Comparison of ENCODE assay signal across 1 cellular context in the genomic region with DNA sequence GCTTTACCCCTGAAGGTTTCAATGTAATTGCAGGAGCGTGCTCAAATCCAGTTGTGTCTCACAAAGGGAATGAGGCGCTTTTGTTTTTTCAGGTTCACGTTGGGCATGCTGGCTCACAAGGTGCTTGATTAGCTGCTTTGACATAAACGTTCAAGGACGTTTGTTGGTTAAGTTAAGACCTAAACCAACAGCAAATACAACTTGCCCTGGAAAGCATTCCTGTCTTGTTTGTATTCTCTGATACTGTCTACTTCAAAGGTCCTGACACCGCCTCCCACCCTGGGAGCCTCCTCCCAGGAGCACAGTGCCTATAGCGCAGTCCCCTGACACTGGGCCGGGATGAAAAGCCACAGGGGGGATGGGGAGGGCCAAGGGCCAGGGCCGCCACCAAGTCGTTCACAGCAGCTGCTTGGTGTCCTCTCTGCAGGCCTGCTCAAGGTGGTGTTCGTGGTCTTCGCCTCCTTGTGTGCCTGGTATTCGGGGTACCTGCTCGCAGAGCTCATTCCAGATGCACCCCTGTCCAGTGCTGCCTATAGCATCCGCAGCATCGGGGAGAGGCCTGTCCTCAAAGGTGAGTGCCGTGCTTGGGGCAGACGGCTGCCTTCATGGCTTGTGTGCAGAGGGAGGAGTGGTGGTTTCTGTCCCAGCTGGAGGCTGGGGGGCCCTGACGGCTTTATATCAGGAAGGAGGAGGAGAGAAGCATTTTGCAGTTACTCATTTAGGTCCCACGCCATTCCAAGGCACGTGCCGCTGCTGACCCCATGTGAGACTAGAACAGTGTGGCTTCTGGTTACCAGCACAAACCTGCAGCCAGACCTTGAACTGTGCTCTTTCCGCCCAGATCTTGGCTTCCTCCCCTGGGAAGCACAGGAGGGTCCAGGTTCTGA.
TF ChIP-seq lines count a peak whose summit lies in the region.

No MANE protein-coding gene starts in this region.

TF ChIP-seq in HepG2, 621 proteins besides CTCF, POLR2A, EP300 and RAD21 (continued from another document and continues in another):
- TF ChIP-seq, protein P1, sequence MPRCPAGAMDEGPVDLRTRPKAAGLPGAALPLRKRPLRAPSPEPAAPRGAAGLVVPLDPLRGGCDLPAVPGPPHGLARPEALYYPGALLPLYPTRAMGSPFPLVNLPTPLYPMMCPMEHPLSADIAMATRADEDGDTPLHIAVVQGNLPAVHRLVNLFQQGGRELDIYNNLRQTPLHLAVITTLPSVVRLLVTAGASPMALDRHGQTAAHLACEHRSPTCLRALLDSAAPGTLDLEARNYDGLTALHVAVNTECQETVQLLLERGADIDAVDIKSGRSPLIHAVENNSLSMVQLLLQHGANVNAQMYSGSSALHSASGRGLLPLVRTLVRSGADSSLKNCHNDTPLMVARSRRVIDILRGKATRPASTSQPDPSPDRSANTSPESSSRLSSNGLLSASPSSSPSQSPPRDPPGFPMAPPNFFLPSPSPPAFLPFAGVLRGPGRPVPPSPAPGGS (CRISPR knock-in tag; IDR thresholded peaks at IDR 0.05), result no peak
- no peak for TF ChIP-seq SP1 (IDR thresholded peaks at IDR 0.05)
- peak; percentile 56; the same call in 1 of the 2 replicates for TF ChIP-seq SP1 (CRISPR knock-in tag; IDR thresholded peaks at IDR 0.05)
- TF ChIP-seq U2AF1 (optimal IDR thresholded peaks at IDR 0.05; ENCODE audit: low read depth, low read length), result no peak
- TF ChIP-seq EZH2 (conservative IDR thresholded peaks at IDR 0.05; ENCODE audit: low read depth, low read length), result no peak
- peak; percentile 67 for TF ChIP-seq FOXA1 (IDR thresholded peaks at IDR 0.05)
- TF ChIP-seq FOXA1 (CRISPR knock-in tag; IDR thresholded peaks at IDR 0.05), result peak; percentile 98
- no peak for TF ChIP-seq ZNF253 (CRISPR knock-in tag; IDR thresholded peaks at IDR 0.05; ENCODE audit: borderline replicate concordance)
- TF ChIP-seq NR2F2 (IDR thresholded peaks at IDR 0.05; ENCODE audit: borderline replicate concordance, low read depth), result peak; percentile 93
- no peak for TF ChIP-seq DNMT1 (CRISPR knock-in tag; IDR thresholded peaks at IDR 0.05)
- TF ChIP-seq, protein P2, sequence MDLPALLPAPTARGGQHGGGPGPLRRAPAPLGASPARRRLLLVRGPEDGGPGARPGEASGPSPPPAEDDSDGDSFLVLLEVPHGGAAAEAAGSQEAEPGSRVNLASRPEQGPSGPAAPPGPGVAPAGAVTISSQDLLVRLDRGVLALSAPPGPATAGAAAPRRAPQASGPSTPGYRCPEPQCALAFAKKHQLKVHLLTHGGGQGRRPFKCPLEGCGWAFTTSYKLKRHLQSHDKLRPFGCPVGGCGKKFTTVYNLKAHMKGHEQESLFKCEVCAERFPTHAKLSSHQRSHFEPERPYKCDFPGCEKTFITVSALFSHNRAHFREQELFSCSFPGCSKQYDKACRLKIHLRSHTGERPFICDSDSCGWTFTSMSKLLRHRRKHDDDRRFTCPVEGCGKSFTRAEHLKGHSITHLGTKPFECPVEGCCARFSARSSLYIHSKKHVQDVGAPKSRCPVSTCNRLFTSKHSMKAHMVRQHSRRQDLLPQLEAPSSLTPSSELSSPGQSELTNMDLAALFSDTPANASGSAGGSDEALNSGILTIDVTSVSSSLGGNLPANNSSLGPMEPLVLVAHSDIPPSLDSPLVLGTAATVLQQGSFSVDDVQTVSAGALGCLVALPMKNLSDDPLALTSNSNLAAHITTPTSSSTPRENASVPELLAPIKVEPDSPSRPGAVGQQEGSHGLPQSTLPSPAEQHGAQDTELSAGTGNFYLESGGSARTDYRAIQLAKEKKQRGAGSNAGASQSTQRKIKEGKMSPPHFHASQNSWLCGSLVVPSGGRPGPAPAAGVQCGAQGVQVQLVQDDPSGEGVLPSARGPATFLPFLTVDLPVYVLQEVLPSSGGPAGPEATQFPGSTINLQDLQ (CRISPR knock-in tag; IDR thresholded peaks at IDR 0.05), result no peak
- TF ChIP-seq RFX5 (IDR thresholded peaks at IDR 0.05; ENCODE audit: low read depth, low read length), result no peak
- no peak for TF ChIP-seq NFE2 (CRISPR knock-in tag; IDR thresholded peaks at IDR 0.05)
- TF ChIP-seq, protein P3, sequence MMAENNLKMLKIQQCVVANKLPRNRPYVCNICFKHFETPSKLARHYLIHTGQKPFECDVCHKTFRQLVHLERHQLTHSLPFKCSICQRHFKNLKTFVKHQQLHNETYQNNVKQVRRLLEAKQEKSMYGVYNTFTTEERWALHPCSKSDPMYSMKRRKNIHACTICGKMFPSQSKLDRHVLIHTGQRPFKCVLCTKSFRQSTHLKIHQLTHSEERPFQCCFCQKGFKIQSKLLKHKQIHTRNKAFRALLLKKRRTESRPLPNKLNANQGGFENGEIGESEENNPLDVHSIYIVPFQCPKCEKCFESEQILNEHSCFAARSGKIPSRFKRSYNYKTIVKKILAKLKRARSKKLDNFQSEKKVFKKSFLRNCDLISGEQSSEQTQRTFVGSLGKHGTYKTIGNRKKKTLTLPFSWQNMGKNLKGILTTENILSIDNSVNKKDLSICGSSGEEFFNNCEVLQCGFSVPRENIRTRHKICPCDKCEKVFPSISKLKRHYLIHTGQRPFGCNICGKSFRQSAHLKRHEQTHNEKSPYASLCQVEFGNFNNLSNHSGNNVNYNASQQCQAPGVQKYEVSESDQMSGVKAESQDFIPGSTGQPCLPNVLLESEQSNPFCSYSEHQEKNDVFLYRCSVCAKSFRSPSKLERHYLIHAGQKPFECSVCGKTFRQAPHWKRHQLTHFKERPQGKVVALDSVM (CRISPR knock-in tag; IDR thresholded peaks at IDR 0.05), result no peak
- TF ChIP-seq ZSCAN9 (CRISPR knock-in tag; IDR thresholded peaks at IDR 0.05; ENCODE audit: borderline replicate concordance), result peak; percentile 14; the same call in 1 of the 2 replicates
- TF ChIP-seq, protein P4, sequence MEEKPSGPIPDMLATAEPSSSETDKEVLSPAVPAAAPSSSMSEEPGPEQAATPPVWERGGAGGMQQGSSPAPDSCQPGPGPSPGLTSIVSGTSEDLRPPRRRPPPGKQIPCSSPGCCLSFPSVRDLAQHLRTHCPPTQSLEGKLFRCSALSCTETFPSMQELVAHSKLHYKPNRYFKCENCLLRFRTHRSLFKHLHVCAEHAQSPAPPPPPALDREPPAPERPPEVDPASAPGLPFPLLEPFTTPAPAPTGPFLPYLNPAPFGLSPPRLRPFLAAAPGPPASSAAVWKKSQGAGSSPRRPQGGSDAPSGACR (CRISPR knock-in tag; IDR thresholded peaks at IDR 0.05), result 0 out of 2 replicates have a peak, but pooled peaks have one; percentile 50
- TF ChIP-seq YEATS4 (CRISPR knock-in tag; IDR thresholded peaks at IDR 0.05; ENCODE audit: borderline replicate concordance), result peak; percentile 79
- TF ChIP-seq RBAK (CRISPR knock-in tag; IDR thresholded peaks at IDR 0.05), result no peak
- 0 out of 2 replicates have a peak, but pooled peaks have one; percentile 20 for TF ChIP-seq STAT5B (CRISPR knock-in tag; IDR thresholded peaks at IDR 0.05)
- TF ChIP-seq SRSF4 (IDR thresholded peaks at IDR 0.05; ENCODE audit: low read depth, low read length, poor library complexity, severe bottlenecking), result no peak
- no peak for TF ChIP-seq TCF12 (IDR thresholded peaks at IDR 0.05)
- TF ChIP-seq TCF12 (CRISPR knock-in tag; IDR thresholded peaks at IDR 0.05), result peak; percentile 60; the same call in 1 of the 2 replicates
- TF ChIP-seq PITX1 (CRISPR knock-in tag; IDR thresholded peaks at IDR 0.05), result peak; percentile 99
- peak; percentile 89 for TF ChIP-seq CREM (IDR thresholded peaks at IDR 0.05)
- no peak for TF ChIP-seq CREM (CRISPR knock-in tag; IDR thresholded peaks at IDR 0.05)
- TF ChIP-seq RARA (CRISPR knock-in tag; IDR thresholded peaks at IDR 0.05), result peak; percentile 93
- peak; percentile 45; the same call in 1 of the 2 replicates for TF ChIP-seq ZKSCAN1 (IDR thresholded peaks at IDR 0.05; ENCODE audit: low read length)
- TF ChIP-seq SETDB1 (CRISPR knock-in tag; IDR thresholded peaks at IDR 0.05; ENCODE audit: borderline replicate concordance), result no peak
- TF ChIP-seq ZBTB20 (CRISPR knock-in tag; IDR thresholded peaks at IDR 0.05; ENCODE audit: borderline replicate concordance, low read depth), result peak; percentile 87
- TF ChIP-seq ZNF367 (CRISPR knock-in tag; IDR thresholded peaks at IDR 0.05; ENCODE audit: borderline replicate concordance), result no peak
- TF ChIP-seq JDP2 (CRISPR knock-in tag; IDR thresholded peaks at IDR 0.05; ENCODE audit: borderline replicate concordance), result no peak; the same call in 1 of the 2 replicates
- TF ChIP-seq, protein P5, sequence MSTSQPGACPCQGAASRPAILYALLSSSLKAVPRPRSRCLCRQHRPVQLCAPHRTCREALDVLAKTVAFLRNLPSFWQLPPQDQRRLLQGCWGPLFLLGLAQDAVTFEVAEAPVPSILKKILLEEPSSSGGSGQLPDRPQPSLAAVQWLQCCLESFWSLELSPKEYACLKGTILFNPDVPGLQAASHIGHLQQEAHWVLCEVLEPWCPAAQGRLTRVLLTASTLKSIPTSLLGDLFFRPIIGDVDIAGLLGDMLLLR (CRISPR knock-in tag; IDR thresholded peaks at IDR 0.05), result peak; percentile 7; the same call in 1 of the 2 replicates
- TF ChIP-seq PHF21A (CRISPR knock-in tag; IDR thresholded peaks at IDR 0.05), result peak; percentile 86
- TF ChIP-seq ZNF772 (CRISPR knock-in tag; IDR thresholded peaks at IDR 0.05), result peak; percentile 73; the same call in 1 of the 2 replicates
- peak; percentile 90 for TF ChIP-seq ZNF225 (CRISPR knock-in tag; IDR thresholded peaks at IDR 0.05)
- peak; percentile 86 for TF ChIP-seq ZC3H13 (CRISPR knock-in tag; IDR thresholded peaks at IDR 0.05)
- peak; percentile 91 for TF ChIP-seq ZNF292 (CRISPR knock-in tag; IDR thresholded peaks at IDR 0.05; ENCODE audit: borderline replicate concordance, low read depth)
- no peak for TF ChIP-seq IKZF4 (CRISPR knock-in tag; IDR thresholded peaks at IDR 0.05; ENCODE audit: borderline replicate concordance, low read depth, not compliant biosample characterization)
- TF ChIP-seq KLF16 (CRISPR knock-in tag; IDR thresholded peaks at IDR 0.05), result peak in 1 of 2 experiments; percentile 74; a peak in 1 of 4 replicates
- TF ChIP-seq KMT2B (CRISPR knock-in tag; IDR thresholded peaks at IDR 0.05), result no peak; the same call in none of the 2 replicates
- peak; percentile 89 for TF ChIP-seq SALL1 (CRISPR knock-in tag; IDR thresholded peaks at IDR 0.05)
- no peak for TF ChIP-seq SCMH1 (CRISPR knock-in tag; IDR thresholded peaks at IDR 0.05; ENCODE audit: borderline replicate concordance)
- TF ChIP-seq, protein P6, sequence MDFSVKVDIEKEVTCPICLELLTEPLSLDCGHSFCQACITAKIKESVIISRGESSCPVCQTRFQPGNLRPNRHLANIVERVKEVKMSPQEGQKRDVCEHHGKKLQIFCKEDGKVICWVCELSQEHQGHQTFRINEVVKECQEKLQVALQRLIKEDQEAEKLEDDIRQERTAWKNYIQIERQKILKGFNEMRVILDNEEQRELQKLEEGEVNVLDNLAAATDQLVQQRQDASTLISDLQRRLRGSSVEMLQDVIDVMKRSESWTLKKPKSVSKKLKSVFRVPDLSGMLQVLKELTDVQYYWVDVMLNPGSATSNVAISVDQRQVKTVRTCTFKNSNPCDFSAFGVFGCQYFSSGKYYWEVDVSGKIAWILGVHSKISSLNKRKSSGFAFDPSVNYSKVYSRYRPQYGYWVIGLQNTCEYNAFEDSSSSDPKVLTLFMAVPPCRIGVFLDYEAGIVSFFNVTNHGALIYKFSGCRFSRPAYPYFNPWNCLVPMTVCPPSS (IDR thresholded peaks at IDR 0.05), result no peak
- no peak for TF ChIP-seq ZNF530 (CRISPR knock-in tag; IDR thresholded peaks at IDR 0.05; ENCODE audit: low read depth)
- TF ChIP-seq ZNF598 (CRISPR knock-in tag; IDR thresholded peaks at IDR 0.05; ENCODE audit: borderline replicate concordance), result no peak
- no peak for TF ChIP-seq SP2 (CRISPR knock-in tag; IDR thresholded peaks at IDR 0.05)
- peak; percentile 65; the same call in 1 of the 2 replicates for TF ChIP-seq HES4 (CRISPR knock-in tag; IDR thresholded peaks at IDR 0.05; ENCODE audit: borderline replicate concordance)
- TF ChIP-seq MED13 (CRISPR knock-in tag; IDR thresholded peaks at IDR 0.05), result peak; percentile 67
- no peak for TF ChIP-seq FOXC1 (CRISPR knock-in tag; IDR thresholded peaks at IDR 0.05; ENCODE audit: borderline replicate concordance)
- TF ChIP-seq ZFP41 (CRISPR knock-in tag; IDR thresholded peaks at IDR 0.05; ENCODE audit: borderline replicate concordance), result peak; percentile 79; the same call in 1 of the 2 replicates
- no peak for TF ChIP-seq SP140L (CRISPR knock-in tag; IDR thresholded peaks at IDR 0.05; ENCODE audit: borderline replicate concordance)
- no peak for TF ChIP-seq NFRKB (IDR thresholded peaks at IDR 0.05)
- peak; percentile 51 to 59; a peak in 3 of 4 replicates for TF ChIP-seq NR2F1 (CRISPR knock-in tag; IDR thresholded peaks at IDR 0.05)
- TF ChIP-seq NONO (IDR thresholded peaks at IDR 0.05), result no peak
- TF ChIP-seq NONO (CRISPR knock-in tag; conservative IDR thresholded peaks at IDR 0.05), result peak; percentile 95
- TF ChIP-seq ZNF143 (CRISPR knock-in tag; IDR thresholded peaks at IDR 0.05), result no peak
- TF ChIP-seq EEA1 (CRISPR knock-in tag; IDR thresholded peaks at IDR 0.05; ENCODE audit: borderline replicate concordance), result peak; percentile 32; the same call in 1 of the 2 replicates
- TF ChIP-seq, protein P7, sequence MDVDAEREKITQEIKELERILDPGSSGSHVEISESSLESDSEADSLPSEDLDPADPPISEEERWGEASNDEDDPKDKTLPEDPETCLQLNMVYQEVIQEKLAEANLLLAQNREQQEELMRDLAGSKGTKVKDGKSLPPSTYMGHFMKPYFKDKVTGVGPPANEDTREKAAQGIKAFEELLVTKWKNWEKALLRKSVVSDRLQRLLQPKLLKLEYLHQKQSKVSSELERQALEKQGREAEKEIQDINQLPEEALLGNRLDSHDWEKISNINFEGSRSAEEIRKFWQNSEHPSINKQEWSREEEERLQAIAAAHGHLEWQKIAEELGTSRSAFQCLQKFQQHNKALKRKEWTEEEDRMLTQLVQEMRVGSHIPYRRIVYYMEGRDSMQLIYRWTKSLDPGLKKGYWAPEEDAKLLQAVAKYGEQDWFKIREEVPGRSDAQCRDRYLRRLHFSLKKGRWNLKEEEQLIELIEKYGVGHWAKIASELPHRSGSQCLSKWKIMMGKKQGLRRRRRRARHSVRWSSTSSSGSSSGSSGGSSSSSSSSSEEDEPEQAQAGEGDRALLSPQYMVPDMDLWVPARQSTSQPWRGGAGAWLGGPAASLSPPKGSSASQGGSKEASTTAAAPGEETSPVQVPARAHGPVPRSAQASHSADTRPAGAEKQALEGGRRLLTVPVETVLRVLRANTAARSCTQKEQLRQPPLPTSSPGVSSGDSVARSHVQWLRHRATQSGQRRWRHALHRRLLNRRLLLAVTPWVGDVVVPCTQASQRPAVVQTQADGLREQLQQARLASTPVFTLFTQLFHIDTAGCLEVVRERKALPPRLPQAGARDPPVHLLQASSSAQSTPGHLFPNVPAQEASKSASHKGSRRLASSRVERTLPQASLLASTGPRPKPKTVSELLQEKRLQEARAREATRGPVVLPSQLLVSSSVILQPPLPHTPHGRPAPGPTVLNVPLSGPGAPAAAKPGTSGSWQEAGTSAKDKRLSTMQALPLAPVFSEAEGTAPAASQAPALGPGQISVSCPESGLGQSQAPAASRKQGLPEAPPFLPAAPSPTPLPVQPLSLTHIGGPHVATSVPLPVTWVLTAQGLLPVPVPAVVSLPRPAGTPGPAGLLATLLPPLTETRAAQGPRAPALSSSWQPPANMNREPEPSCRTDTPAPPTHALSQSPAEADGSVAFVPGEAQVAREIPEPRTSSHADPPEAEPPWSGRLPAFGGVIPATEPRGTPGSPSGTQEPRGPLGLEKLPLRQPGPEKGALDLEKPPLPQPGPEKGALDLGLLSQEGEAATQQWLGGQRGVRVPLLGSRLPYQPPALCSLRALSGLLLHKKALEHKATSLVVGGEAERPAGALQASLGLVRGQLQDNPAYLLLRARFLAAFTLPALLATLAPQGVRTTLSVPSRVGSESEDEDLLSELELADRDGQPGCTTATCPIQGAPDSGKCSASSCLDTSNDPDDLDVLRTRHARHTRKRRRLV (CRISPR knock-in tag; IDR thresholded peaks at IDR 0.05), result peak; percentile 66; the same call in 1 of the 2 replicates
- no peak; the same call in 1 of the 2 replicates for TF ChIP-seq ZMYM4 (CRISPR knock-in tag; IDR thresholded peaks at IDR 0.05)
